Comparison of ENCODE assay signal across 9 cellular contexts in genomic region chr14:22520235-22520634, GRCh38.
A peak's percentile ranks its signal among the peaks of the same experiment; 100 is the strongest.
DNase-seq lines count a peak whose midpoint lies in the region; ATAC-seq and TF ChIP-seq lines count a peak whose summit lies in the region.
"Had no signal": no experiment of that assay in that cellular context is flagged by ENCODE, and none has a peak within 500 bp of the region (broad histone marks: within the 10 kb centered on the region; RNA-seq: fewer than 3 reads in every experiment).

No MANE protein-coding gene starts in this region.

- peaks cover 75% of the 10 kb centered on the region for H3K4me1 Mint-ChIP-seq in activated naive CD8-positive, alpha-beta T cell treated with anti-CD3 and anti-CD28 coated beads, Interleukin-2, amount 10 ng/mL, durations not matched to agents 7 days and 5 days
- peaks cover 28% of the 10 kb centered on the region for H3K4me1 Mint-ChIP-seq in osteocyte (ENCODE audit: unreplicated experiment)

- intact Hi-C loops in left lung (cut with DNase I) = no loop called here

- ATAC-seq in activated naive CD8-positive, alpha-beta T cell treated with anti-CD3 and anti-CD28 coated beads, Interleukin-2, amount 10 ng/mL, durations not matched to agents 7 days and 5 days (ENCODE audit: low read depth) = no peak
- peak; percentile 27 for ATAC-seq in left lung
- no peak for ATAC-seq in HG03571 (IDR thresholded peaks at IDR 0.05; ENCODE audit: unreplicated experiment)

- no peak overlapping the region for H3K27ac ChIP-seq in BLaER1
- H3K27ac ChIP-seq in left lung = no peak overlapping the region

- H4K20me1 ChIP-seq in BLaER1 = peaks cover 100% of the 10 kb centered on the region

- peak overlapping the region; percentile 34; the same call in 1 of the 2 replicates for H3K4me2 ChIP-seq in BLaER1

- H3K27me3 ChIP-seq in BLaER1 (no peaks in the 10 kb centered on the region), left lung (no peaks in the 10 kb centered on the region)

- H3K9me3 Mint-ChIP-seq in activated naive CD8-positive, alpha-beta T cell treated with anti-CD3 and anti-CD28 coated beads, Interleukin-2, amount 10 ng/mL, durations not matched to agents 7 days and 5 days = no peaks in the 10 kb centered on the region
- no peaks in the 10 kb centered on the region for H3K9me3 Mint-ChIP-seq in osteocyte (ENCODE audit: unreplicated experiment)

- POLR2A ChIA-PET in activated naive CD8-positive, alpha-beta T cell treated with anti-CD3 and anti-CD28 coated beads, Interleukin-2, amount 10 ng/mL, durations not matched to agents 7 days and 5 days (lab: Charles Lee) = interaction anchor here (0.6 to 32.0 kb wide), 9 partner anchors 9 to 877 kb away, joined by 3 to 652 read pairs (median 31); no protein-coding TSS in a partner anchor

- peak; percentile 73 for DNase-seq in HT1080 (ENCODE audit: low read depth)
- DNase-seq in activated naive CD8-positive, alpha-beta T cell treated with anti-CD3 and anti-CD28 coated beads, Interleukin-2, amount 10 ng/mL, durations not matched to agents 7 days and 5 days = no peak
- DNase-seq in left lung = no peak
- DNase-seq in HuH-7 (ENCODE audit: low spot score) = no peak
- no peak for DNase-seq in HUDEP-2 (lab: John Stamatoyannopoulos, UW; ENCODE audit: unreplicated experiment in 76 of 76)
- no peak for DNase-seq in osteocyte (ENCODE audit: extremely low spot score, unreplicated experiment)
- DNase-seq: DND-41 had no signal

- peak overlapping the region; percentile 99 for H3K4me3 Mint-ChIP-seq in activated naive CD8-positive, alpha-beta T cell treated with anti-CD3 and anti-CD28 coated beads, Interleukin-2, amount 10 ng/mL, durations not matched to agents 7 days and 5 days
- H3K4me3 Mint-ChIP-seq in osteocyte (ENCODE audit: unreplicated experiment) = no peak overlapping the region

- no peaks in the 10 kb centered on the region for H3K27me3 Mint-ChIP-seq in activated naive CD8-positive, alpha-beta T cell treated with anti-CD3 and anti-CD28 coated beads, Interleukin-2, amount 10 ng/mL, durations not matched to agents 7 days and 5 days
- H3K27me3 Mint-ChIP-seq in osteocyte (ENCODE audit: unreplicated experiment) = no peaks in the 10 kb centered on the region

- H3K9ac ChIP-seq in BLaER1 = no peak overlapping the region

- peak overlapping the region; percentile 98 for H3K27ac Mint-ChIP-seq in activated naive CD8-positive, alpha-beta T cell treated with anti-CD3 and anti-CD28 coated beads, Interleukin-2, amount 10 ng/mL, durations not matched to agents 7 days and 5 days
- no peak overlapping the region for H3K27ac Mint-ChIP-seq in osteocyte (ENCODE audit: unreplicated experiment)

- H3K9me3 ChIP-seq in BLaER1 = no peaks in the 10 kb centered on the region
- no peaks in the 10 kb centered on the region for H3K9me3 ChIP-seq in left lung

- no peak for TF ChIP-seq CTCF in left lung (IDR thresholded peaks at IDR 0.05)
- TF ChIP-seq CTCF in osteocyte (IDR thresholded peaks at IDR 0.05) = no peak

- H3K4me1 ChIP-seq in BLaER1 = peaks cover 99% of the 10 kb centered on the region
- no peaks in the 10 kb centered on the region for H3K4me1 ChIP-seq in left lung

- H3K4me3 ChIP-seq in BLaER1 (no peak overlapping the region), left lung (no peak overlapping the region)

- H3K36me3 ChIP-seq in BLaER1 (peaks cover 100% of the 10 kb centered on the region), left lung (no peaks in the 10 kb centered on the region)

- peaks cover 88% of the 10 kb centered on the region for H3K36me3 Mint-ChIP-seq in activated naive CD8-positive, alpha-beta T cell treated with anti-CD3 and anti-CD28 coated beads, Interleukin-2, amount 10 ng/mL, durations not matched to agents 7 days and 5 days
- no peaks in the 10 kb centered on the region for H3K36me3 Mint-ChIP-seq in osteocyte (ENCODE audit: unreplicated experiment)
